1 cellular context compared by ENCODE assay signal in genomic region chr3:72582211-72582878, GRCh38.
TF ChIP-seq lines count a peak whose summit lies in the region.

No MANE protein-coding gene starts in this region.

TF ChIP-seq in GM12878, 131 proteins besides CTCF, POLR2A, EP300 and RAD21 (continued from another document):
- TF ChIP-seq NR2C2 (IDR thresholded peaks at IDR 0.05; ENCODE audit: borderline replicate concordance, control insufficient read depth, insufficient read length, low read depth) (no peak), ZNF274 (IDR thresholded peaks at IDR 0.05; ENCODE audit: insufficient read depth, insufficient read length) (no peak), DPF2 (IDR thresholded peaks at IDR 0.05) (0 out of 2 replicates have a peak, but pooled peaks have one; percentile 22), MTA3 (IDR thresholded peaks at IDR 0.05; ENCODE audit: borderline replicate concordance, low read length) (peak; percentile 41; the same call in 1 of the 2 replicates), TCF3 (IDR thresholded peaks at IDR 0.05; ENCODE audit: borderline replicate concordance, insufficient read depth, low read depth, low read length) (no peak), RELA (IDR thresholded peaks at IDR 0.05; ENCODE audit: borderline replicate concordance, partially characterized antibody) (no peak), RB1 (IDR thresholded peaks at IDR 0.05; ENCODE audit: borderline replicate concordance) (no peak), MEF2B (IDR thresholded peaks at IDR 0.05; ENCODE audit: partially characterized antibody, poor library complexity, severe bottlenecking) (peak; percentile 79), NFXL1 (IDR thresholded peaks at IDR 0.05; ENCODE audit: borderline replicate concordance) (no peak), STAT1 (conservative IDR thresholded peaks at IDR 0.05) (no peak), BACH1 (IDR thresholded peaks at IDR 0.05; ENCODE audit: borderline replicate concordance) (no peak), SUZ12 (IDR thresholded peaks at IDR 0.05; ENCODE audit: unreplicated experiment) (no peak), REST (IDR thresholded peaks at IDR 0.05; ENCODE audit: low read depth, low read length) (no peak), HCFC1 (IDR thresholded peaks at IDR 0.05; ENCODE audit: low read length) (no peak), E4F1 (IDR thresholded peaks at IDR 0.05; ENCODE audit: borderline replicate concordance, partially characterized antibody) (no peak), CHD2 (IDR thresholded peaks at IDR 0.05; ENCODE audit: borderline replicate concordance, low read depth, low read length) (no peak), PAX8 (IDR thresholded peaks at IDR 0.05) (no peak), EZH2 (IDR thresholded peaks at IDR 0.05; ENCODE audit: borderline replicate concordance, control insufficient read depth, low read depth, low read length) (no peak), PBX3 (IDR thresholded peaks at IDR 0.05; ENCODE audit: insufficient replicate concordance, low read depth, low read length) (no peak), ZSCAN29 (IDR thresholded peaks at IDR 0.05) (no peak), PAX5 (IDR thresholded peaks at IDR 0.05; ENCODE audit: borderline replicate concordance, low read depth, low read length) (peak; percentile 80), EED (IDR thresholded peaks at IDR 0.05; ENCODE audit: low read depth) (peak; percentile 75), ZNF217 (IDR thresholded peaks at IDR 0.05) (no peak), ATF7 (IDR thresholded peaks at IDR 0.05; ENCODE audit: low read depth) (peak; percentile 44; the same call in 1 of the 2 replicates), SRF (IDR thresholded peaks at IDR 0.05; ENCODE audit: low read depth in 2 of 2, low read length in 2 of 2) (no peak), LARP7 (IDR thresholded peaks at IDR 0.05) (no peak), ZBTB33 (IDR thresholded peaks at IDR 0.05) (no peak), BRCA1 (IDR thresholded peaks at IDR 0.05; ENCODE audit: low read depth, low read length) (no peak), HDGF (IDR thresholded peaks at IDR 0.05) (no peak; the same call in 1 of the 2 replicates), WRNIP1 (IDR thresholded peaks at IDR 0.05; ENCODE audit: borderline replicate concordance, low read depth, low read length) (no peak), NR2C1 (IDR thresholded peaks at IDR 0.05) (no peak), CBX3 (IDR thresholded peaks at IDR 0.05; ENCODE audit: borderline replicate concordance, low read depth) (no peak), JUND (IDR thresholded peaks at IDR 0.05; ENCODE audit: low read depth, low read length) (no peak), IKZF1 (conservative IDR thresholded peaks at IDR 0.05) (peak; percentile 70), SUPT20H (IDR thresholded peaks at IDR 0.05; ENCODE audit: borderline replicate concordance, control insufficient read depth, low read depth, low read length) (no peak), YY1 (IDR thresholded peaks at IDR 0.05; ENCODE audit: low read depth, low read length) (no peak), ZZZ3 (IDR thresholded peaks at IDR 0.05; ENCODE audit: control insufficient read depth, insufficient read length, low read depth) (no peak), TCF7 (IDR thresholded peaks at IDR 0.05; ENCODE audit: borderline replicate concordance) (no peak)
- TF ChIP-seq, protein P1, sequence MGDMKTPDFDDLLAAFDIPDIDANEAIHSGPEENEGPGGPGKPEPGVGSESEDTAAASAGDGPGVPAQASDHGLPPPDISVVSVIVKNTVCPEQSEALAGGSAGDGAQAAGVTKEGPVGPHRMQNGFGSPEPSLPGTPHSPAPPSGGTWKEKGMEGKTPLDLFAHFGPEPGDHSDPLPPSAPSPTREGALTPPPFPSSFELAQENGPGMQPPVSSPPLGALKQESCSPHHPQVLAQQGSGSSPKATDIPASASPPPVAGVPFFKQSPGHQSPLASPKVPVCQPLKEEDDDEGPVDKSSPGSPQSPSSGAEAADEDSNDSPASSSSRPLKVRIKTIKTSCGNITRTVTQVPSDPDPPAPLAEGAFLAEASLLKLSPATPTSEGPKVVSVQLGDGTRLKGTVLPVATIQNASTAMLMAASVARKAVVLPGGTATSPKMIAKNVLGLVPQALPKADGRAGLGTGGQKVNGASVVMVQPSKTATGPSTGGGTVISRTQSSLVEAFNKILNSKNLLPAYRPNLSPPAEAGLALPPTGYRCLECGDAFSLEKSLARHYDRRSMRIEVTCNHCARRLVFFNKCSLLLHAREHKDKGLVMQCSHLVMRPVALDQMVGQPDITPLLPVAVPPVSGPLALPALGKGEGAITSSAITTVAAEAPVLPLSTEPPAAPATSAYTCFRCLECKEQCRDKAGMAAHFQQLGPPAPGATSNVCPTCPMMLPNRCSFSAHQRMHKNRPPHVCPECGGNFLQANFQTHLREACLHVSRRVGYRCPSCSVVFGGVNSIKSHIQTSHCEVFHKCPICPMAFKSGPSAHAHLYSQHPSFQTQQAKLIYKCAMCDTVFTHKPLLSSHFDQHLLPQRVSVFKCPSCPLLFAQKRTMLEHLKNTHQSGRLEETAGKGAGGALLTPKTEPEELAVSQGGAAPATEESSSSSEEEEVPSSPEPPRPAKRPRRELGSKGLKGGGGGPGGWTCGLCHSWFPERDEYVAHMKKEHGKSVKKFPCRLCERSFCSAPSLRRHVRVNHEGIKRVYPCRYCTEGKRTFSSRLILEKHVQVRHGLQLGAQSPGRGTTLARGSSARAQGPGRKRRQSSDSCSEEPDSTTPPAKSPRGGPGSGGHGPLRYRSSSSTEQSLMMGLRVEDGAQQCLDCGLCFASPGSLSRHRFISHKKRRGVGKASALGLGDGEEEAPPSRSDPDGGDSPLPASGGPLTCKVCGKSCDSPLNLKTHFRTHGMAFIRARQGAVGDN (IDR thresholded peaks at IDR 0.05), result no peak
